In genomic region chr17:42845556-42845917, GRCh38 we compare ENCODE assay signal across 25 cellular contexts. TPM values are rescaled to one million over a fixed set of nuclear protein-coding genes. Genes with fewer than 3 reads are reported as not detected.
A peak's percentile ranks its signal among the peaks of the same experiment; 100 is the strongest.
DNase-seq lines count a peak whose midpoint lies in the region; ATAC-seq and TF ChIP-seq lines count a peak whose summit lies in the region.
"Had no signal": no experiment of that assay in that cellular context is flagged by ENCODE, and none has a peak within 500 bp of the region (broad histone marks: within the 10 kb centered on the region; RNA-seq: fewer than 3 reads in every experiment).

No MANE protein-coding gene starts in this region.

- CTCF ChIA-PET in RWPE1 (lab: Yijun Ruan, JAX), result no interaction called here

- H3K4me1 ChIP-seq in lower lobe of right lung (peaks cover 60% of the 10 kb centered on the region), testis (peaks cover 1% of the 10 kb centered on the region)

- H3K9me3 ChIP-seq in lower lobe of right lung, result no peaks in the 10 kb centered on the region
- no peaks in the 10 kb centered on the region for H3K9me3 ChIP-seq in testis
- H3K9me3 ChIP-seq: BLaER1, ovary, SK-N-SH had no signal

- peak in 1 of 2 donors; percentile 2 for ATAC-seq in lower lobe of right lung
- ATAC-seq in stimulated activated naive B cell treated with anti-CD40 and anti-IgM and Interleukin-4, amounts not matched to agents 10 μg/mL and 1 μg/mL and 100 μg/mL, for 72 hours (replicated peaks), result peak in 1 of 2 donors; percentile 5
- no peak for ATAC-seq in activated CD4-positive, CD25-positive, alpha-beta regulatory T cell treated with anti-CD3 and anti-CD28 coated beads, Interleukin-2, amount 50 U/mL, for 24 hours
- ATAC-seq in GM18519 (IDR thresholded peaks at IDR 0.05; ENCODE audit: low FRiP score, unreplicated experiment), result no peak
- ATAC-seq: activated CD8-positive, alpha-beta memory T cell treated with anti-CD3 and anti-CD28 coated beads, Interleukin-2, amount 10 ng/mL, durations not matched to agents 7 days and 5 days had no signal

- TF ChIP-seq CTCF in CD14-positive monocyte (IDR thresholded peaks at IDR 0.05) (no peak), RWPE1 (conservative IDR thresholded peaks at IDR 0.05; ENCODE audit: low read depth) (no peak), lower lobe of right lung (IDR thresholded peaks at IDR 0.05) (no peak), testis (IDR thresholded peaks at IDR 0.05) (no peak)

- H3K36me3 Mint-ChIP-seq in CD14-positive monocyte, result peaks cover 47 to 52% of the 10 kb centered on the region in 2 donors
- H3K36me3 Mint-ChIP-seq in stimulated activated naive B cell treated with anti-CD40 and anti-IgM and Interleukin-4, amounts not matched to agents 10 μg/mL and 1 μg/mL and 100 μg/mL, for 72 hours, result peaks cover 33 to 41% of the 10 kb centered on the region in 2 donors
- H3K36me3 Mint-ChIP-seq: activated naive CD8-positive, alpha-beta T cell treated with anti-CD3 and anti-CD28 coated beads, Interleukin-2, amount 10 ng/mL, durations not matched to agents 7 days and 5 days had no signal

- H3K4me1 Mint-ChIP-seq in CD14-positive monocyte, result peaks cover 28% of the 10 kb centered on the region
- H3K4me1 Mint-ChIP-seq in stimulated activated naive B cell treated with anti-CD40 and anti-IgM and Interleukin-4, amounts not matched to agents 10 μg/mL and 1 μg/mL and 100 μg/mL, for 72 hours, result peaks cover 19 to 38% of the 10 kb centered on the region in 2 donors

- H3K4me3 ChIP-seq in lower lobe of right lung (no peak overlapping the region), testis (no peak overlapping the region)
- H3K4me3 ChIP-seq: BLaER1, GM23248, ovary had no signal

- WGBS in testis, 2 donors, result 91% methylated on average over 4 to 12 of the region's 12 CpGs

- H3K27ac Mint-ChIP-seq in CD14-positive monocyte, result peak overlapping the region in 5 of 7 donors; percentile 21 to 81 (median 59)
- H3K27ac Mint-ChIP-seq in stimulated activated naive B cell treated with anti-CD40 and anti-IgM and Interleukin-4, amounts not matched to agents 10 μg/mL and 1 μg/mL and 100 μg/mL, for 72 hours, result peak overlapping the region; percentile 95
- H3K27ac Mint-ChIP-seq: activated CD8-positive, alpha-beta memory T cell treated with anti-CD3 and anti-CD28 coated beads, Interleukin-2, amount 10 ng/mL, durations not matched to agents 7 days and 5 days; HFFc6; type B pancreatic cell had no signal

- intact Hi-C loops in CD14-positive monocyte (cut with micrococcal nuclease) (loop anchor here in 1 of 2 donors (10.0 kb wide), 1 partner anchor 149 kb away; the partner anchor contains the start of gene RPL27), lower lobe of right lung (cut with DNase I) (loop anchor here (10.0 kb wide), 1 partner anchor 89 kb away; no protein-coding TSS in a partner anchor), testis (cut with DNase I; ENCODE audit: low total_unique reads) (no loop called here)

- H3K36me3 ChIP-seq in lower lobe of right lung (peaks cover 50% of the 10 kb centered on the region), testis (ENCODE audit: low read depth, missing control alignments) (no peaks in the 10 kb centered on the region)
- H3K36me3 ChIP-seq: ovary had no signal

- H3K27ac ChIP-seq in RWPE1 (peak overlapping the region; percentile 50; the same call in 1 of the 2 replicates), lower lobe of right lung (peak overlapping the region; percentile 56), testis (no peak overlapping the region)
- H3K27ac ChIP-seq: BLaER1, ovary had no signal

- peaks cover 0 to 5% (median 3%) of the 10 kb centered on the region in 3 donors for H3K27me3 Mint-ChIP-seq in CD14-positive monocyte (ENCODE audit: low read depth in 3 of 3)
- H3K27me3 Mint-ChIP-seq in stimulated activated naive B cell treated with anti-CD40 and anti-IgM and Interleukin-4, amounts not matched to agents 10 μg/mL and 1 μg/mL and 100 μg/mL, for 72 hours, result no peaks in the 10 kb centered on the region
- H3K27me3 Mint-ChIP-seq: activated CD8-positive, alpha-beta memory T cell treated with anti-CD3 and anti-CD28 coated beads, Interleukin-2, amount 10 ng/mL, durations not matched to agents 7 days and 5 days; activated naive CD8-positive, alpha-beta T cell treated with anti-CD3 and anti-CD28 coated beads, Interleukin-2, amount 10 ng/mL, durations not matched to agents 7 days and 5 days; naive B cell; T-helper 17 cell; type B pancreatic cell had no signal

- no peaks in the 10 kb centered on the region for H3K9me3 Mint-ChIP-seq in CD14-positive monocyte
- no peaks in the 10 kb centered on the region for H3K9me3 Mint-ChIP-seq in stimulated activated naive B cell treated with anti-CD40 and anti-IgM and Interleukin-4, amounts not matched to agents 10 μg/mL and 1 μg/mL and 100 μg/mL, for 72 hours
- H3K9me3 Mint-ChIP-seq: activated naive CD8-positive, alpha-beta T cell treated with anti-CD3 and anti-CD28 coated beads, Interleukin-2, amount 10 ng/mL, durations not matched to agents 7 days and 5 days; HFFc6; naive B cell; type B pancreatic cell had no signal

- POLR2A ChIA-PET in RWPE1 (lab: Yijun Ruan, JAX; ENCODE audit: low non-redundant PET), result no interaction called here

- no peak for TF ChIP-seq POLR2A in testis (IDR thresholded peaks at IDR 0.05)

- no peak for DNase-seq in CD14-positive monocyte (ENCODE audit: low spot score)
- no peak for DNase-seq in RWPE1 (ENCODE audit: low spot score)
- DNase-seq in lower lobe of right lung, result no peak
- DNase-seq in stimulated activated naive B cell treated with anti-CD40 and anti-IgM and Interleukin-4, amounts not matched to agents 10 μg/mL and 1 μg/mL and 100 μg/mL, for 72 hours, result no peak
- no peak for DNase-seq in testis
- no peak for DNase-seq in stimulated activated CD4-positive, alpha-beta T cell treated with anti-CD3 and anti-CD28 coated beads, Interleukin-15, amount 100 ng/mL, for 24 hours
- DNase-seq: activated naive CD8-positive, alpha-beta T cell treated with anti-CD3 and anti-CD28 coated beads, Interleukin-2, amount 10 ng/mL, durations not matched to agents 7 days and 5 days; GM23248; head of caudate nucleus; HFFc6; left cardiac atrium; naive B cell; NCI-H1105; NCI-H2029; NCI-H748 treated with DMSO at 0.1 percent for 48 hours; ovary; SK-N-SH; stimulated activated CD4-positive, alpha-beta T cell treated with anti-CD3 and anti-CD28 coated beads, Interleukin-4, amount 100 ng/mL, for 1 hour; T-helper 17 cell had no signal

- H3K4me3 Mint-ChIP-seq in CD14-positive monocyte, result no peak overlapping the region
- H3K4me3 Mint-ChIP-seq in stimulated activated naive B cell treated with anti-CD40 and anti-IgM and Interleukin-4, amounts not matched to agents 10 μg/mL and 1 μg/mL and 100 μg/mL, for 72 hours, result peak overlapping the region in 1 of 2 donors; percentile 73
- H3K4me3 Mint-ChIP-seq: activated CD8-positive, alpha-beta memory T cell treated with anti-CD3 and anti-CD28 coated beads, Interleukin-2, amount 10 ng/mL, durations not matched to agents 7 days and 5 days; activated naive CD8-positive, alpha-beta T cell treated with anti-CD3 and anti-CD28 coated beads, Interleukin-2, amount 10 ng/mL, durations not matched to agents 7 days and 5 days; HFFc6; T-helper 17 cell; type B pancreatic cell had no signal

- no peaks in the 10 kb centered on the region for H3K27me3 ChIP-seq in lower lobe of right lung (ENCODE audit: low read depth)
- no peaks in the 10 kb centered on the region for H3K27me3 ChIP-seq in testis
- H3K27me3 ChIP-seq: BLaER1, ovary had no signal

RNA-seq across cellular contexts. Expression of gene AOC2, which starts 1.2 kb away (rescaled TPM):
- polyA plus RNA-seq in CD14-positive monocyte (under 1 TPM in 1 of 2 donors, not detected in 1; 0.09 TPM), testis (ENCODE audit: insufficient read depth, low read depth, low replicate concordance) (5.7 TPM)
- total RNA-seq in lower lobe of right lung (2.1 TPM), testis (10 to 100 TPM; 10.3 to 14.6 TPM)

RNA-seq across cellular contexts. Expression of gene AOC3, which starts 5.5 kb away (rescaled TPM):
- polyA plus RNA-seq in CD14-positive monocyte (not detected), testis (ENCODE audit: insufficient read depth, low read depth, low replicate concordance) (46.4 TPM)
- total RNA-seq in lower lobe of right lung (160 TPM), testis (10 to 100 TPM; 14.3 to 14.8 TPM)
- total RNA-seq: GM23248 had no signal

RNA-seq across cellular contexts. Expression of gene PSME3, which starts 12.3 kb away (rescaled TPM):
- polyA plus RNA-seq in CD14-positive monocyte (100 to 1,000 TPM; 124 to 137 TPM), testis (ENCODE audit: insufficient read depth, low read depth, low replicate concordance) (135 TPM)
- total RNA-seq in lower lobe of right lung (81.6 TPM), testis (10 to 100 TPM; 79.7 to 92.1 TPM)

RNA-seq across cellular contexts. Expression of gene BECN1, which starts 21.5 kb away (rescaled TPM):
- 100 to 1,000 TPM in 1 of 2 donors, 10 to 100 TPM in 1; 91.8 to 105 TPM for polyA plus RNA-seq in CD14-positive monocyte
- total RNA-seq in lower lobe of right lung, result 65.3 TPM
- 100 to 1,000 TPM; 100 to 111 TPM for total RNA-seq in testis
- 74.2 TPM for polyA plus RNA-seq in testis (ENCODE audit: insufficient read depth, low read depth, low replicate concordance)

RNA-seq across cellular contexts. Expression of gene CNTD1, which starts 46.9 kb away (rescaled TPM):
- polyA plus RNA-seq in CD14-positive monocyte (not detected), testis (ENCODE audit: insufficient read depth, low read depth, low replicate concordance) (114 TPM)
- total RNA-seq in lower lobe of right lung (1.6 TPM), testis (10 to 100 TPM; 21.2 to 49.1 TPM)
- total RNA-seq: A673; activated CD8-positive, alpha-beta memory T cell treated with anti-CD3 and anti-CD28 coated beads, Interleukin-2, amount 10 ng/mL, durations not matched to agents 7 days and 5 days; GM23248; T-helper 17 cell had no signal
- polyA plus RNA-seq: SK-N-SH had no signal

Comparison
In these comparisons a context has a peak if more than half of its experiments do, and no peak if none do; other contexts are left out.
1. H3K27ac ChIP-seq: peak in RWPE1 (single experiment) and lower lobe of right lung (single experiment); none in testis (0 of 2).
2. RNA of gene AOC3, which starts 5.5 kb away (total RNA-seq): 160 TPM in lower lobe of right lung (single experiment); 14.3 to 14.8 TPM in testis; every median in the first group is over 10 times any median in the second.